In the genomic region with DNA sequence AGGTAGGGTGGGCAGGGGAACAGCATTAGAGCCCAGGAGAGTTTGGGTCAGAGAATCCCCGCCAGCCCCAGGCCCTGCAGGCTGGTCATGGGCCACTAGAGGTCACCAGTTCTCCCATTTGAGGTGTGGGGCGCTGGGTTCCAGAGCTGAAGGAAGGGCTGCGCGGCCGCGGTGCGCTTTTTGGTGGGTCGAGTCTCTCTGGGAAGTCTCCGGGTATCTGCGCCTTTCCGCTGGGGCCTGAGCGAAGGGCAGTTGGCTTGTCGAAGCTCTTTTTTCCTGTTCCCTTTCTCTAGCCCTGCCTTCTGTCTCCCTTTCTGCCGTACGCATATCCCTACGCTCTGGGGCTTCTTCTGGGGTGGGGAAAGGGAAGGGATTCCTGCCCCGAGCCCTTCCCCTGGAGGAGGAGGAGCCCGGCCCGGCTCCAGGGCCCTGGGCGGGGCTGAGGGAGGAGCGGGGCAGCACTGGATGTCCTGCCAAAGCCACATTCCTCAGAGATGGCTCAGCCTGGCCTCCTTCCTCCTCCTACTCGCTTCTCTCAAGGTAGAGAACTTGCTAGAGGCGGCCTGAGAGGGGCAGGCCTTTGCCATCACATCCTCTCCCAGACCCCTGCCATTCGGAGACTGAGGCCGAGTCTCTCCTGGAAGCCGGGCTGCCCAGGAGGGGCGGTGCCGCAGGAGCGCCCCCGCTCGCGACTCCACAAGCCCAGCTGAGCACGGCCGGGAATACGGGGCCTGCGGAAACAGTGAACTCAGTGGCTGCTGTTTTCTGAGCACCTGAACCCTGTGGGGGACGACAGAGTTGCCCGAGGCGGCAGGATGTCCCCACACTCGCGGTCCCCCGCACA, we compare ENCODE assay signal across 1 cellular context.
TF ChIP-seq lines count a peak whose summit lies in the region.

No MANE protein-coding gene starts in this region.

TF ChIP-seq in HepG2, 621 proteins besides CTCF, POLR2A, EP300 and RAD21 (continued from another document and continues in another):
- TF ChIP-seq, protein P1, sequence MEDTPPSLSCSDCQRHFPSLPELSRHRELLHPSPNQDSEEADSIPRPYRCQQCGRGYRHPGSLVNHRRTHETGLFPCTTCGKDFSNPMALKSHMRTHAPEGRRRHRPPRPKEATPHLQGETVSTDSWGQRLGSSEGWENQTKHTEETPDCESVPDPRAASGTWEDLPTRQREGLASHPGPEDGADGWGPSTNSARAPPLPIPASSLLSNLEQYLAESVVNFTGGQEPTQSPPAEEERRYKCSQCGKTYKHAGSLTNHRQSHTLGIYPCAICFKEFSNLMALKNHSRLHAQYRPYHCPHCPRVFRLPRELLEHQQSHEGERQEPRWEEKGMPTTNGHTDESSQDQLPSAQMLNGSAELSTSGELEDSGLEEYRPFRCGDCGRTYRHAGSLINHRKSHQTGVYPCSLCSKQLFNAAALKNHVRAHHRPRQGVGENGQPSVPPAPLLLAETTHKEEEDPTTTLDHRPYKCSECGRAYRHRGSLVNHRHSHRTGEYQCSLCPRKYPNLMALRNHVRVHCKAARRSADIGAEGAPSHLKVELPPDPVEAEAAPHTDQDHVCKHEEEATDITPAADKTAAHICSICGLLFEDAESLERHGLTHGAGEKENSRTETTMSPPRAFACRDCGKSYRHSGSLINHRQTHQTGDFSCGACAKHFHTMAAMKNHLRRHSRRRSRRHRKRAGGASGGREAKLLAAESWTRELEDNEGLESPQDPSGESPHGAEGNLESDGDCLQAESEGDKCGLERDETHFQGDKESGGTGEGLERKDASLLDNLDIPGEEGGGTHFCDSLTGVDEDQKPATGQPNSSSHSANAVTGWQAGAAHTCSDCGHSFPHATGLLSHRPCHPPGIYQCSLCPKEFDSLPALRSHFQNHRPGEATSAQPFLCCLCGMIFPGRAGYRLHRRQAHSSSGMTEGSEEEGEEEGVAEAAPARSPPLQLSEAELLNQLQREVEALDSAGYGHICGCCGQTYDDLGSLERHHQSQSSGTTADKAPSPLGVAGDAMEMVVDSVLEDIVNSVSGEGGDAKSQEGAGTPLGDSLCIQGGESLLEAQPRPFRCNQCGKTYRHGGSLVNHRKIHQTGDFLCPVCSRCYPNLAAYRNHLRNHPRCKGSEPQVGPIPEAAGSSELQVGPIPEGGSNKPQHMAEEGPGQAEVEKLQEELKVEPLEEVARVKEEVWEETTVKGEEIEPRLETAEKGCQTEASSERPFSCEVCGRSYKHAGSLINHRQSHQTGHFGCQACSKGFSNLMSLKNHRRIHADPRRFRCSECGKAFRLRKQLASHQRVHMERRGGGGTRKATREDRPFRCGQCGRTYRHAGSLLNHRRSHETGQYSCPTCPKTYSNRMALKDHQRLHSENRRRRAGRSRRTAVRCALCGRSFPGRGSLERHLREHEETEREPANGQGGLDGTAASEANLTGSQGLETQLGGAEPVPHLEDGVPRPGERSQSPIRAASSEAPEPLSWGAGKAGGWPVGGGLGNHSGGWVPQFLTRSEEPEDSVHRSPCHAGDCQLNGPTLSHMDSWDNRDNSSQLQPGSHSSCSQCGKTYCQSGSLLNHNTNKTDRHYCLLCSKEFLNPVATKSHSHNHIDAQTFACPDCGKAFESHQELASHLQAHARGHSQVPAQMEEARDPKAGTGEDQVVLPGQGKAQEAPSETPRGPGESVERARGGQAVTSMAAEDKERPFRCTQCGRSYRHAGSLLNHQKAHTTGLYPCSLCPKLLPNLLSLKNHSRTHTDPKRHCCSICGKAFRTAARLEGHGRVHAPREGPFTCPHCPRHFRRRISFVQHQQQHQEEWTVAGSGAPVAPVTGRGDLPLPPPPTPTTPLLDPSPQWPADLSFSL (CRISPR knock-in tag; IDR thresholded peaks at IDR 0.05): no peak
- TF ChIP-seq HNRNPH1 (optimal IDR thresholded peaks at IDR 0.05; ENCODE audit: low read depth, low read length) (no peak), CENPT (CRISPR knock-in tag; IDR thresholded peaks at IDR 0.05; ENCODE audit: low read depth) (no peak), RFXAP (CRISPR knock-in tag; IDR thresholded peaks at IDR 0.05; ENCODE audit: borderline replicate concordance) (no peak), NFIC (IDR thresholded peaks at IDR 0.05; ENCODE audit: low read length) (no peak), ZNF33B (CRISPR knock-in tag; IDR thresholded peaks at IDR 0.05) (no peak), HNF4A (CRISPR knock-in tag; IDR thresholded peaks at IDR 0.05) (no peak), RFXANK (CRISPR knock-in tag; IDR thresholded peaks at IDR 0.05) (no peak), ZIK1 (CRISPR knock-in tag; IDR thresholded peaks at IDR 0.05; ENCODE audit: borderline replicate concordance, low read depth) (no peak; the same call in 1 of the 2 replicates), MIER2 (CRISPR knock-in tag; IDR thresholded peaks at IDR 0.05) (no peak), ZNF383 (CRISPR knock-in tag; IDR thresholded peaks at IDR 0.05; ENCODE audit: borderline replicate concordance) (no peak), ETV5 (CRISPR knock-in tag; IDR thresholded peaks at IDR 0.05; ENCODE audit: borderline replicate concordance) (no peak; the same call in 1 of the 2 replicates), ZNF235 (CRISPR knock-in tag; IDR thresholded peaks at IDR 0.05; ENCODE audit: borderline replicate concordance) (no peak), DNMT1 (CRISPR knock-in tag; IDR thresholded peaks at IDR 0.05) (no peak), ZNF317 (CRISPR knock-in tag; IDR thresholded peaks at IDR 0.05) (no peak; the same call in 1 of the 2 replicates), ZNF292 (CRISPR knock-in tag; IDR thresholded peaks at IDR 0.05; ENCODE audit: borderline replicate concordance, low read depth) (peak; percentile 58; the same call in 1 of the 2 replicates), STAT5B (CRISPR knock-in tag; IDR thresholded peaks at IDR 0.05) (no peak), PHF8 (CRISPR knock-in tag; IDR thresholded peaks at IDR 0.05) (no peak; the same call in 1 of the 2 replicates), ZNF614 (CRISPR knock-in tag; IDR thresholded peaks at IDR 0.05; ENCODE audit: borderline replicate concordance) (no peak), ETV6 (CRISPR knock-in tag; conservative IDR thresholded peaks at IDR 0.05) (0 out of 2 replicates have a peak, but pooled peaks have one; percentile 18), ZSCAN20 (CRISPR knock-in tag; IDR thresholded peaks at IDR 0.05; ENCODE audit: borderline replicate concordance) (no peak; the same call in 1 of the 2 replicates), MIXL1 (CRISPR knock-in tag; IDR thresholded peaks at IDR 0.05) (no peak; the same call in 1 of the 2 replicates), ZNF616 (CRISPR knock-in tag; IDR thresholded peaks at IDR 0.05; ENCODE audit: low read depth) (0 out of 2 replicates have a peak, but pooled peaks have one; percentile 40), GABPB1 (CRISPR knock-in tag; IDR thresholded peaks at IDR 0.05) (0 out of 2 replicates have a peak, but pooled peaks have one; percentile 45), XRCC5 (optimal IDR thresholded peaks at IDR 0.05; ENCODE audit: low read length) (peak; percentile 43), ZNF709 (CRISPR knock-in tag; IDR thresholded peaks at IDR 0.05) (no peak; the same call in 1 of the 2 replicates), SMYD3 (CRISPR knock-in tag; IDR thresholded peaks at IDR 0.05) (no peak), ATM (IDR thresholded peaks at IDR 0.05; ENCODE audit: borderline replicate concordance) (no peak), SALL1 (CRISPR knock-in tag; IDR thresholded peaks at IDR 0.05) (peak; percentile 49; the same call in 1 of the 2 replicates), SNAPC2 (CRISPR knock-in tag; IDR thresholded peaks at IDR 0.05) (no peak), ZNF674 (CRISPR knock-in tag; IDR thresholded peaks at IDR 0.05; ENCODE audit: low read depth) (0 out of 2 replicates have a peak, but pooled peaks have one; percentile 76)
- TF ChIP-seq, protein P2, sequence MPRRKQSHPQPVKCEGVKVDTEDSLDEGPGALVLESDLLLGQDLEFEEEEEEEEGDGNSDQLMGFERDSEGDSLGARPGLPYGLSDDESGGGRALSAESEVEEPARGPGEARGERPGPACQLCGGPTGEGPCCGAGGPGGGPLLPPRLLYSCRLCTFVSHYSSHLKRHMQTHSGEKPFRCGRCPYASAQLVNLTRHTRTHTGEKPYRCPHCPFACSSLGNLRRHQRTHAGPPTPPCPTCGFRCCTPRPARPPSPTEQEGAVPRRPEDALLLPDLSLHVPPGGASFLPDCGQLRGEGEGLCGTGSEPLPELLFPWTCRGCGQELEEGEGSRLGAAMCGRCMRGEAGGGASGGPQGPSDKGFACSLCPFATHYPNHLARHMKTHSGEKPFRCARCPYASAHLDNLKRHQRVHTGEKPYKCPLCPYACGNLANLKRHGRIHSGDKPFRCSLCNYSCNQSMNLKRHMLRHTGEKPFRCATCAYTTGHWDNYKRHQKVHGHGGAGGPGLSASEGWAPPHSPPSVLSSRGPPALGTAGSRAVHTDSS (CRISPR knock-in tag; conservative IDR thresholded peaks at IDR 0.05): no peak
- TF ChIP-seq, protein P3, sequence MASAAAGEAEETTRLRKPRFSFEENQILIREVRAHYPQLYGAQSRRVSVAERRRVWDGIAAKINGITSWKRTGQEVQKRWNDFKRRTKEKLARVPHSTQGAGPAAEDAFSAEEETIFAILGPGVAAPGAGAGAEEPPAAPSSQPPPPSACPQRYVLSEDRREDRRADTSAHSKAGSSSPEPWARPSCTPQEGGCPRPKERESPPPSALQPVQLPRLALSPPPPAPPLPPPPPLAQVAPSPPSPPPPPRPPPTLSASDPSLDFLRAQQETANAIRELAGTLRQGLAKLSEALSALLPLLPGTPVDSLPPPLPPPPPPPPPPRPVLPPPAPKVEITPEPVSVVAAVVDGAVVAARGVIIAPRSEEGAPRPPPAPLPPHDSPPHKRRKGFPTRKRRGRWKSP (CRISPR knock-in tag; IDR thresholded peaks at IDR 0.05): peak; percentile 79
- TF ChIP-seq, protein P4, sequence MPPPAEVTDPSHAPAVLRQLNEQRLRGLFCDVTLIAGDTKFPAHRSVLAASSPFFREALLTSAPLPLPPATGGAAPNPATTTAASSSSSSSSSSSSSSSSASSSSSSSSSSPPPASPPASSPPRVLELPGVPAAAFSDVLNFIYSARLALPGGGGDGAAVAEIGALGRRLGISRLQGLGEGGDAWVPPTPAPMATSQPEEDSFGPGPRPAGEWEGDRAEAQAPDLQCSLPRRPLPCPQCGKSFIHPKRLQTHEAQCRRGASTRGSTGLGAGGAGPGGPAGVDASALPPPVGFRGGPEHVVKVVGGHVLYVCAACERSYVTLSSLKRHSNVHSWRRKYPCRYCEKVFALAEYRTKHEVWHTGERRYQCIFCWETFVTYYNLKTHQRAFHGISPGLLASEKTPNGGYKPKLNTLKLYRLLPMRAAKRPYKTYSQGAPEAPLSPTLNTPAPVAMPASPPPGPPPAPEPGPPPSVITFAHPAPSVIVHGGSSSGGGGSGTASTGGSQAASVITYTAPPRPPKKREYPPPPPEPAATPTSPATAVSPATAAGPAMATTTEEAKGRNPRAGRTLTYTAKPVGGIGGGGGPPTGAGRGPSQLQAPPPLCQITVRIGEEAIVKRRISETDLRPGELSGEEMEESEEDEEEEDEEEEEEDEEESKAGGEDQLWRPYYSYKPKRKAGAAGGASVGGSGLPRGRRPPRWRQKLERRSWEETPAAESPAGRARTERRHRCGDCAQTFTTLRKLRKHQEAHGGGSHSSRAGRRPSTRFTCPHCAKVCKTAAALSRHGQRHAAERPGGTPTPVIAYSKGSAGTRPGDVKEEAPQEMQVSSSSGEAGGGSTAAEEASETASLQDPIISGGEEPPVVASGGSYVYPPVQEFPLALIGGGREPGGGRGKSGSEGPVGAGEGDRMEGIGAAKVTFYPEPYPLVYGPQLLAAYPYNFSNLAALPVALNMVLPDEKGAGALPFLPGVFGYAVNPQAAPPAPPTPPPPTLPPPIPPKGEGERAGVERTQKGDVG (CRISPR knock-in tag; IDR thresholded peaks at IDR 0.05; ENCODE audit: borderline replicate concordance): no peak
- TF ChIP-seq, protein P5, sequence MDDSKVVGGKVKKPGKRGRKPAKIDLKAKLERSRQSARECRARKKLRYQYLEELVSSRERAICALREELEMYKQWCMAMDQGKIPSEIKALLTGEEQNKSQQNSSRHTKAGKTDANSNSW (CRISPR knock-in tag; IDR thresholded peaks at IDR 0.05; ENCODE audit: borderline replicate concordance): no peak
- TF ChIP-seq, protein P6, sequence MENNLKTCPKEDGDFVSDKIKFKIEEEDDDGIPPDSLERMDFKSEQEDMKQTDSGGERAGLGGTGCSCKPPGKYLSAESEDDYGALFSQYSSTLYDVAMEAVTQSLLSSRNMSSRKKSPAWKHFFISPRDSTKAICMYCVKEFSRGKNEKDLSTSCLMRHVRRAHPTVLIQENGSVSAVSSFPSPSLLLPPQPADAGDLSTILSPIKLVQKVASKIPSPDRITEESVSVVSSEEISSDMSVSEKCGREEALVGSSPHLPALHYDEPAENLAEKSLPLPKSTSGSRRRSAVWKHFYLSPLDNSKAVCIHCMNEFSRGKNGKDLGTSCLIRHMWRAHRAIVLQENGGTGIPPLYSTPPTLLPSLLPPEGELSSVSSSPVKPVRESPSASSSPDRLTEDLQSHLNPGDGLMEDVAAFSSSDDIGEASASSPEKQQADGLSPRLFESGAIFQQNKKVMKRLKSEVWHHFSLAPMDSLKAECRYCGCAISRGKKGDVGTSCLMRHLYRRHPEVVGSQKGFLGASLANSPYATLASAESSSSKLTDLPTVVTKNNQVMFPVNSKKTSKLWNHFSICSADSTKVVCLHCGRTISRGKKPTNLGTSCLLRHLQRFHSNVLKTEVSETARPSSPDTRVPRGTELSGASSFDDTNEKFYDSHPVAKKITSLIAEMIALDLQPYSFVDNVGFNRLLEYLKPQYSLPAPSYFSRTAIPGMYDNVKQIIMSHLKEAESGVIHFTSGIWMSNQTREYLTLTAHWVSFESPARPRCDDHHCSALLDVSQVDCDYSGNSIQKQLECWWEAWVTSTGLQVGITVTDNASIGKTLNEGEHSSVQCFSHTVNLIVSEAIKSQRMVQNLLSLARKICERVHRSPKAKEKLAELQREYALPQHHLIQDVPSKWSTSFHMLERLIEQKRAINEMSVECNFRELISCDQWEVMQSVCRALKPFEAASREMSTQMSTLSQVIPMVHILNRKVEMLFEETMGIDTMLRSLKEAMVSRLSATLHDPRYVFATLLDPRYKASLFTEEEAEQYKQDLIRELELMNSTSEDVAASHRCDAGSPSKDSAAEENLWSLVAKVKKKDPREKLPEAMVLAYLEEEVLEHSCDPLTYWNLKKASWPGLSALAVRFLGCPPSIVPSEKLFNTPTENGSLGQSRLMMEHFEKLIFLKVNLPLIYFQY (CRISPR knock-in tag; IDR thresholded peaks at IDR 0.05; ENCODE audit: borderline replicate concordance): no peak; the same call in none of the 2 replicates
- TF ChIP-seq, protein P7, sequence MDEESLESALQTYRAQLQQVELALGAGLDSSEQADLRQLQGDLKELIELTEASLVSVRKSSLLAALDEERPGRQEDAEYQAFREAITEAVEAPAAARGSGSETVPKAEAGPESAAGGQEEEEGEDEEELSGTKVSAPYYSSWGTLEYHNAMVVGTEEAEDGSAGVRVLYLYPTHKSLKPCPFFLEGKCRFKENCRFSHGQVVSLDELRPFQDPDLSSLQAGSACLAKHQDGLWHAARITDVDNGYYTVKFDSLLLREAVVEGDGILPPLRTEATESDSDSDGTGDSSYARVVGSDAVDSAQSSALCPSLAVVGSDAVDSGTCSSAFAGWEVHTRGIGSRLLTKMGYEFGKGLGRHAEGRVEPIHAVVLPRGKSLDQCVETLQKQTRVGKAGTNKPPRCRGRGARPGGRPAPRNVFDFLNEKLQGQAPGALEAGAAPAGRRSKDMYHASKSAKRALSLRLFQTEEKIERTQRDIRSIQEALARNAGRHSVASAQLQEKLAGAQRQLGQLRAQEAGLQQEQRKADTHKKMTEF (CRISPR knock-in tag; IDR thresholded peaks at IDR 0.05): no peak; the same call in none of the 2 replicates
- TF ChIP-seq, protein P8, sequence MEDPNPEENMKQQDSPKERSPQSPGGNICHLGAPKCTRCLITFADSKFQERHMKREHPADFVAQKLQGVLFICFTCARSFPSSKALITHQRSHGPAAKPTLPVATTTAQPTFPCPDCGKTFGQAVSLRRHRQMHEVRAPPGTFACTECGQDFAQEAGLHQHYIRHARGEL (CRISPR knock-in tag; IDR thresholded peaks at IDR 0.05): no peak
